In genomic region chr3:194137314-194138097, GRCh38 we compare ENCODE assay signal across 1 cellular context.
TF ChIP-seq lines count a peak whose summit lies in the region.

No MANE protein-coding gene starts in this region.

TF ChIP-seq in H1, 55 proteins besides CTCF, POLR2A, EP300 and RAD21:
- TF ChIP-seq EZH2 (IDR thresholded peaks at IDR 0.05; ENCODE audit: low read depth, low read length, severe bottlenecking) (peak; percentile 22), SP4 (IDR thresholded peaks at IDR 0.05; ENCODE audit: low read length) (0 out of 2 replicates have a peak, but pooled peaks have one; percentile 33), MAX (IDR thresholded peaks at IDR 0.05) (peak; percentile 88), RBBP5 (IDR thresholded peaks at IDR 0.05; ENCODE audit: borderline replicate concordance, low read depth, low read length) (no peak)
- TF ChIP-seq, protein P1, sequence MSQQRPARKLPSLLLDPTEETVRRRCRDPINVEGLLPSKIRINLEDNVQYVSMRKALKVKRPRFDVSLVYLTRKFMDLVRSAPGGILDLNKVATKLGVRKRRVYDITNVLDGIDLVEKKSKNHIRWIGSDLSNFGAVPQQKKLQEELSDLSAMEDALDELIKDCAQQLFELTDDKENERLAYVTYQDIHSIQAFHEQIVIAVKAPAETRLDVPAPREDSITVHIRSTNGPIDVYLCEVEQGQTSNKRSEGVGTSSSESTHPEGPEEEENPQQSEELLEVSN (IDR thresholded peaks at IDR 0.05): peak; percentile 65
